11 cellular contexts compared by ENCODE assay signal in the genomic region with DNA sequence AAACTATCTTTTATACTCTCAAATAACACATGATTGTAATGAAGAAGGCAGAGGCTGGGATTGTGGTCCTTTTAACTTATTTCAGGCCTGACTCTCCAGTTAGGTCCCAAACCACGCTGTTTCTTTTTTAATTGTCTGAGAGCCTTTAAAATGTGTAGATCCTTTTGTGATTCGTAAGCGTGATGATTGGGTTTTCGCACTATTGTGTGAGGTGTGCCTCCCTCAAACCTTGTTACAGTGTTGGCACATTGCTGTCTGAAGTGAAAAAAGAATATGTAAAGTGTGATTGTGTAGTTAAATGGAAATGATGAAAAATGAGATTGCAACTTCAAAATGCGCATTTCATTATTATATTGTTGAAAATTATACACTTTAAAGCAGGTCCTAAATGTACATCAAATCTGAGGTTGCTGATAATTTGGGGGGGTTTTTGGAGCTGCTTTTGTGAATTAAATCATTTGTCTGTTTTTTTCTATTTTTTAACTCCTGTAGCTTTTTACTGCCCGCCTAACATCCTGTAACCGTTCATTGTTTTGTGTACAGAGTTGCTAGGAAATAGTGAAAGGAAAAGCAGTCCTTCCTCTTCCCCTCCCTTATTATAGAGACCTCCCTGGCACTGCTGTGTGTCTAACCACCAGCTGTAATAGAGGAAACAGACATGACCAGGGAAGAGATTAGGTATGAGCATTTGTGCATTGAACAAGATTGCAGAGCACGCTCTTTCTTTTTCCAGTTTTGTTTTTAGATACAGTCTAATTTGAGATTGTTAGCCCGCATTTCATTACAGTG. TPM values are rescaled to one million over a fixed set of nuclear protein-coding genes. Genes with fewer than 3 reads are reported as not detected.
DNase-seq lines count a peak whose midpoint lies in the region; ATAC-seq, FAIRE-seq and TF ChIP-seq lines count a peak whose summit lies in the region.
"Had no signal": no experiment of that assay in that cellular context is flagged by ENCODE, and none has a peak within 500 bp of the region (broad histone marks: within the 10 kb centered on the region; RNA-seq: fewer than 3 reads in every experiment).

No MANE protein-coding gene starts in this region.

- 73% methylated on average over 9 of the region's 9 CpGs for WGBS in suprapubic skin

- peak; percentile 77 for FAIRE-seq in D721Med (lab: Jason Lieb, UNC)

- no peak for TF ChIP-seq EP300 in suprapubic skin (IDR thresholded peaks at IDR 0.05)

- peaks cover 94% of the 10 kb centered on the region for H3K36me3 ChIP-seq in lower lobe of right lung
- peaks cover 89% of the 10 kb centered on the region for H3K36me3 ChIP-seq in suprapubic skin

- TF ChIP-seq CTCF in D721Med (IDR thresholded peaks at IDR 0.05; ENCODE audit: insufficient read depth, missing control alignments) (no peak), HL-60 (IDR thresholded peaks at IDR 0.05; ENCODE audit: insufficient read depth, low read length) (no peak), astrocyte of the cerebellum (IDR thresholded peaks at IDR 0.05; ENCODE audit: low read depth, low read length, missing control alignments) (no peak), lower lobe of right lung (IDR thresholded peaks at IDR 0.05) (no peak), suprapubic skin (IDR thresholded peaks at IDR 0.05) (no peak)

- no peak for TF ChIP-seq POLR2A in suprapubic skin (IDR thresholded peaks at IDR 0.05)

- H3K27me3 ChIP-seq in HL-60 (ENCODE audit: insufficient read depth, poor library complexity, severe bottlenecking) (no peaks in the 10 kb centered on the region), lower lobe of right lung (ENCODE audit: low read depth) (no peaks in the 10 kb centered on the region), suprapubic skin (no peaks in the 10 kb centered on the region)

- in situ Hi-C loops in astrocyte of the cerebellum (cut with HindIII; ENCODE audit: low sequenced_read_pairs) = no loop called here

- H3K27ac ChIP-seq in HL-60 (replicated peaks) (peak overlapping the region; percentile 55), lower lobe of right lung (peak overlapping the region; percentile 56), suprapubic skin (no peak overlapping the region)

- no peak overlapping the region for H3K4me3 ChIP-seq in HL-60 (replicated peaks; ENCODE audit: insufficient read depth, low read length)
- no peak overlapping the region for H3K4me3 ChIP-seq in astrocyte of the cerebellum (ENCODE audit: low read depth, low read length)
- H3K4me3 ChIP-seq in lower lobe of right lung = no peak overlapping the region
- H3K4me3 ChIP-seq in suprapubic skin = no peak overlapping the region

- ATAC-seq in lower lobe of right lung (peak; percentile 71 to 89), GM19395 (IDR thresholded peaks at IDR 0.05; ENCODE audit: unreplicated experiment) (no peak)

- DNase-seq in D721Med (ENCODE audit: insufficient read length, low spot score) = no peak
- DNase-seq in HL-60 (ENCODE audit: low read depth in 1 of 2, low spot score in 1 of 2) = peak in 1 of 2 experiments; percentile 16
- peak; percentile 5 for DNase-seq in astrocyte of the cerebellum (ENCODE audit: low read depth)
- no peak for DNase-seq in lower lobe of right lung
- DNase-seq in NCI-H82 treated with DMSO at 0.1 percent for 48 hours (lab: John Stamatoyannopoulos, UW; ENCODE audit: unreplicated experiment) = no peak
- DNase-seq in NCI-H146 treated with DMSO at 0.1 percent for 48 hours (lab: John Stamatoyannopoulos, UW; ENCODE audit: unreplicated experiment) = no peak
- no peak for DNase-seq in suprapubic skin (ENCODE audit: low spot score in 2 of 2)
- DNase-seq: DMS79 treated with DMSO at 0.1 percent for 48 hours, H7, NCI-H146 had no signal

- no peaks in the 10 kb centered on the region for H3K9me3 ChIP-seq in lower lobe of right lung
- H3K9me3 ChIP-seq in suprapubic skin = no peaks in the 10 kb centered on the region

- H3K4me1 ChIP-seq in lower lobe of right lung = no peaks in the 10 kb centered on the region
- H3K4me1 ChIP-seq in suprapubic skin = no peaks in the 10 kb centered on the region

- intact Hi-C loops in lower lobe of right lung (cut with DNase I) = no loop called here

RNA-seq across cellular contexts. Expression of a gene that starts 43.3 kb away (rescaled TPM):
- total RNA-seq in lower lobe of right lung = 51.9 TPM
- 10 to 100 TPM; 49.7 to 73.3 (median 64.6) TPM for total RNA-seq in suprapubic skin

RNA-seq across cellular contexts. Expression of a gene that starts 47.6 kb away (rescaled TPM):
- 23.5 TPM for total RNA-seq in lower lobe of right lung
- total RNA-seq in suprapubic skin = 10 to 100 TPM; 18.4 to 25.6 (median 20.2) TPM
